In the genomic region with DNA sequence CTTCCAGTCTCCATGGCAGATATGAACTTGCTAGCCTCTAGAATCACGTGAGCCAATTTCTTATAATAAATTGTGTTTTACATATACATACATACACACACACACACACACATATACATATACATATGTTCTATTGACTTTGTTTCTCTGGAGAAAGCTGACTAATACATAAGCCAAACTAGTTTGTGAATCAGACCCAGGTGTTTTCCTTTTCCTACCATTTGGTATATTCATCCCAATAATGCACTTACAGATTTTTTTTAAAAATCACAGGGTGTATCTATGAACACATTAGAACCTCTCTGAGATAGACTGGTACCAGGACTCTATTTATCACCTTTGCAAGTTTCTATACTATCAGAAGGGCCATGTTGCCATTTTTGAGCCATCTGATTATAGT, we compare ENCODE assay signal across 7 cellular contexts.
"Had no signal": no experiment of that assay in that cellular context is flagged by ENCODE, and none has a peak within 500 bp of the region (broad histone marks: within the 10 kb centered on the region; RNA-seq: fewer than 3 reads in every experiment).

No MANE protein-coding gene starts in this region.

- H3K9ac ChIP-seq: KMS-11 had no signal

- H3K27ac ChIP-seq: HL-60, KMS-11 had no signal

- H3K4me3 ChIP-seq: K562 had no signal

- H3K4me2 ChIP-seq: KMS-11 had no signal

- ATAC-seq: HepG2, K562 had no signal

- FAIRE-seq: HepG2, HTR-8/SVneo, K562 had no signal

- DNase-seq: IMR-90, KG1 had no signal
